Comparison of ENCODE assay signal across 15 cellular contexts in genomic region chr2:170215019-170215418, GRCh38. TPM values are rescaled to one million over a fixed set of nuclear protein-coding genes. Genes with fewer than 3 reads are reported as not detected.
"Had no signal": no experiment of that assay in that cellular context is flagged by ENCODE, and none has a peak within 500 bp of the region (broad histone marks: within the 10 kb centered on the region; RNA-seq: fewer than 3 reads in every experiment).

No MANE protein-coding gene starts in this region.

- H3K36me3 ChIP-seq: breast epithelium, gastrocnemius medialis had no signal

- H3K27ac ChIP-seq: breast epithelium had no signal

- H3K27ac Mint-ChIP-seq: activated naive CD8-positive, alpha-beta T cell treated with anti-CD3 and anti-CD28 coated beads for 36 hours; activated T-helper 1 cell treated with anti-CD3 and anti-CD28 coated beads, Interleukin-12 subunit alpha, Interleukin-12 subunit beta, Interleukin-2, Interleukin-4 antibody, amounts not matched to agents 30 ng/mL and 10 ng/mL and 1 ng/mL, durations not matched to agents 14 hours and 24 hours and 36 hours; effector memory CD8-positive, alpha-beta T cell; natural killer cell treated with Interleukin-12 subunit alpha and Interleukin-12 subunit beta and Interleukin-15 and Interleukin-18, amount 100 ng/mL, for 72 hours; stimulated activated memory B cell treated with anti-CD40 and anti-IgM and Interleukin-4, amounts not matched to agents 10 μg/mL and 1 μg/mL and 100 μg/mL, for 72 hours; T-helper 2 cell treated with Interferon-gamma antibody and Interleukin-4, amounts not matched to agents 5 μg/mL and 100 μg/mL, for 36 hours had no signal

- ATAC-seq: effector memory CD8-positive, alpha-beta T cell; gastrocnemius medialis; natural killer cell treated with Interleukin-12 subunit alpha and Interleukin-12 subunit beta and Interleukin-15 and Interleukin-18, amount 100 ng/mL, for 72 hours; stimulated activated memory B cell treated with anti-CD40 and anti-IgM and Interleukin-4, amounts not matched to agents 10 μg/mL and 1 μg/mL and 100 μg/mL, for 72 hours had no signal

- DNase-seq: activated CD4-positive, CD25-positive, alpha-beta regulatory T cell; activated naive CD8-positive, alpha-beta T cell treated with anti-CD3 and anti-CD28 coated beads for 36 hours; anterior cingulate cortex; dermis blood vessel endothelial cell; effector memory CD8-positive, alpha-beta T cell; gastrocnemius medialis; kidney glomerular epithelial cell; occipital lobe; stimulated activated CD4-positive, alpha-beta T cell treated with anti-CD3 and anti-CD28 coated beads, Interleukin-2, amount 100 ng/mL, for 48 hours had no signal

- H3K4me3 Mint-ChIP-seq: activated naive CD8-positive, alpha-beta T cell treated with anti-CD3 and anti-CD28 coated beads for 36 hours; activated T-helper 1 cell treated with anti-CD3 and anti-CD28 coated beads, Interleukin-12 subunit alpha, Interleukin-12 subunit beta, Interleukin-2, Interleukin-4 antibody, amounts not matched to agents 30 ng/mL and 10 ng/mL and 1 ng/mL, durations not matched to agents 14 hours and 24 hours and 36 hours; effector memory CD8-positive, alpha-beta T cell; natural killer cell treated with Interleukin-12 subunit alpha and Interleukin-12 subunit beta and Interleukin-15 and Interleukin-18, amount 100 ng/mL, for 72 hours; stimulated activated memory B cell treated with anti-CD40 and anti-IgM and Interleukin-4, amounts not matched to agents 10 μg/mL and 1 μg/mL and 100 μg/mL, for 72 hours; T-helper 2 cell treated with Interferon-gamma antibody and Interleukin-4, amounts not matched to agents 5 μg/mL and 100 μg/mL, for 36 hours had no signal

- H3K36me3 Mint-ChIP-seq: stimulated activated memory B cell treated with anti-CD40 and anti-IgM and Interleukin-4, amounts not matched to agents 10 μg/mL and 1 μg/mL and 100 μg/mL, for 72 hours had no signal

- H3K27me3 ChIP-seq: breast epithelium, gastrocnemius medialis had no signal

- H3K9me3 Mint-ChIP-seq: activated T-helper 1 cell treated with anti-CD3 and anti-CD28 coated beads, Interleukin-12 subunit alpha, Interleukin-12 subunit beta, Interleukin-2, Interleukin-4 antibody, amounts not matched to agents 30 ng/mL and 10 ng/mL and 1 ng/mL, durations not matched to agents 14 hours and 24 hours and 36 hours; effector memory CD8-positive, alpha-beta T cell had no signal

- H3K9me3 ChIP-seq: gastrocnemius medialis had no signal

- H3K27me3 Mint-ChIP-seq: stimulated activated memory B cell treated with anti-CD40 and anti-IgM and Interleukin-4, amounts not matched to agents 10 μg/mL and 1 μg/mL and 100 μg/mL, for 72 hours had no signal

- H3K4me1 ChIP-seq: breast epithelium had no signal

- H3K4me3 ChIP-seq: breast epithelium, gastrocnemius medialis had no signal

RNA-seq across cellular contexts. Expression of gene MYO3B, which starts 37.1 kb away (rescaled TPM):
- total RNA-seq: dermis blood vessel endothelial cell had no signal
- polyA plus RNA-seq: liver had no signal
